ENCODE assay signal across 8 cellular contexts in genomic region chr10:78035025-78035424, GRCh38. TPM values are rescaled to one million over a fixed set of nuclear protein-coding genes. Genes with fewer than 3 reads are reported as not detected.
DNase-seq lines count a peak whose midpoint lies in the region; ATAC-seq and TF ChIP-seq lines count a peak whose summit lies in the region.

No MANE protein-coding gene starts in this region.

- H3K27me3 ChIP-seq in thoracic aorta (replicated peaks; ENCODE audit: insufficient read depth), result no peaks in the 10 kb centered on the region

- peak overlapping the region; percentile 98 for H3K27ac Mint-ChIP-seq in activated T-cell treated with anti-CD3 and anti-CD28 coated beads, Interleukin-2, amount 50 U/mL, for 24 hours
- H3K27ac Mint-ChIP-seq in activated naive CD8-positive, alpha-beta T cell treated with anti-CD3 and anti-CD28 coated beads, Interleukin-2, amount 10 ng/mL, durations not matched to agents 7 days and 5 days, result peak overlapping the region; percentile 86
- H3K27ac Mint-ChIP-seq in immature natural killer cell, result peak overlapping the region; percentile 66 to 90 (median 77)

- TF ChIP-seq CTCF in thoracic aorta (IDR thresholded peaks at IDR 0.05), result no peak

- no peaks in the 10 kb centered on the region for H3K9me3 Mint-ChIP-seq in activated T-cell treated with anti-CD3 and anti-CD28 coated beads, Interleukin-2, amount 50 U/mL, for 24 hours
- no peaks in the 10 kb centered on the region for H3K9me3 Mint-ChIP-seq in activated naive CD8-positive, alpha-beta T cell treated with anti-CD3 and anti-CD28 coated beads, Interleukin-2, amount 10 ng/mL, durations not matched to agents 7 days and 5 days
- H3K9me3 Mint-ChIP-seq in immature natural killer cell, result no peaks in the 10 kb centered on the region

- no peak for ATAC-seq in activated naive CD8-positive, alpha-beta T cell treated with anti-CD3 and anti-CD28 coated beads, Interleukin-2, amount 10 ng/mL, durations not matched to agents 7 days and 5 days (ENCODE audit: low read depth)
- ATAC-seq in thoracic aorta (ENCODE audit: insufficient number of reproducible peaks, low FRiP score, low read depth) (no peak), HG03460 (IDR thresholded peaks at IDR 0.05; ENCODE audit: unreplicated experiment) (no peak)

- DNase-seq in activated T-cell treated with anti-CD3 and anti-CD28 coated beads, Interleukin-2, amount 50 U/mL, for 24 hours, result no peak
- no peak for DNase-seq in activated T-cell treated with anti-CD3 and anti-CD28 coated beads, Interleukin-2, amount 50 U/mL, for 48 hours
- DNase-seq in activated naive CD8-positive, alpha-beta T cell treated with anti-CD3 and anti-CD28 coated beads, Interleukin-2, amount 10 ng/mL, durations not matched to agents 7 days and 5 days, result no peak
- DNase-seq in immature natural killer cell (no peak), thoracic aorta (ENCODE audit: low spot score) (no peak), NCI-H1105 (lab: John Stamatoyannopoulos, UW) (no peak), NCI-H1417 treated with DMSO at 0.1 percent for 48 hours (lab: John Stamatoyannopoulos, UW) (no peak)

- peaks cover 10 to 41% of the 10 kb centered on the region in 2 donors for H3K4me1 ChIP-seq in thoracic aorta (ENCODE audit: control insufficient read depth in 1 of 2, low read depth in 2 of 2)

- H3K36me3 Mint-ChIP-seq in activated T-cell treated with anti-CD3 and anti-CD28 coated beads, Interleukin-2, amount 50 U/mL, for 24 hours (ENCODE audit: low read depth), result peaks cover 65% of the 10 kb centered on the region
- H3K36me3 Mint-ChIP-seq in activated naive CD8-positive, alpha-beta T cell treated with anti-CD3 and anti-CD28 coated beads, Interleukin-2, amount 10 ng/mL, durations not matched to agents 7 days and 5 days, result peaks cover 45% of the 10 kb centered on the region
- peaks cover 9 to 36% (median 16%) of the 10 kb centered on the region in 3 donors for H3K36me3 Mint-ChIP-seq in immature natural killer cell

- peaks cover 50% of the 10 kb centered on the region for H3K4me1 Mint-ChIP-seq in activated T-cell treated with anti-CD3 and anti-CD28 coated beads, Interleukin-2, amount 50 U/mL, for 24 hours (ENCODE audit: low read depth)
- peaks cover 36% of the 10 kb centered on the region for H3K4me1 Mint-ChIP-seq in activated naive CD8-positive, alpha-beta T cell treated with anti-CD3 and anti-CD28 coated beads, Interleukin-2, amount 10 ng/mL, durations not matched to agents 7 days and 5 days
- peaks cover 50 to 68% of the 10 kb centered on the region in 2 donors for H3K4me1 Mint-ChIP-seq in immature natural killer cell

- H3K36me3 ChIP-seq in thoracic aorta, result peaks cover 28% of the 10 kb centered on the region

- H3K9me3 ChIP-seq in thoracic aorta, result no peaks in the 10 kb centered on the region

- peak overlapping the region in 1 of 2 donors; percentile 49 for H3K27ac ChIP-seq in thoracic aorta

- H3K27me3 Mint-ChIP-seq in activated T-cell treated with anti-CD3 and anti-CD28 coated beads, Interleukin-2, amount 50 U/mL, for 24 hours, result no peaks in the 10 kb centered on the region
- H3K27me3 Mint-ChIP-seq in activated naive CD8-positive, alpha-beta T cell treated with anti-CD3 and anti-CD28 coated beads, Interleukin-2, amount 10 ng/mL, durations not matched to agents 7 days and 5 days, result no peaks in the 10 kb centered on the region
- H3K27me3 Mint-ChIP-seq in immature natural killer cell (ENCODE audit: low read depth in 3 of 3), result peaks cover 0 to 3% (median under 1%) of the 10 kb centered on the region in 3 donors

- POLR2A ChIA-PET in activated naive CD8-positive, alpha-beta T cell treated with anti-CD3 and anti-CD28 coated beads, Interleukin-2, amount 10 ng/mL, durations not matched to agents 7 days and 5 days (lab: Charles Lee), result no interaction called here

- peak overlapping the region; percentile 78 for H3K4me3 ChIP-seq in thoracic aorta

- H3K4me3 Mint-ChIP-seq in activated T-cell treated with anti-CD3 and anti-CD28 coated beads, Interleukin-2, amount 50 U/mL, for 24 hours, result peak overlapping the region; percentile 89
- H3K4me3 Mint-ChIP-seq in activated naive CD8-positive, alpha-beta T cell treated with anti-CD3 and anti-CD28 coated beads, Interleukin-2, amount 10 ng/mL, durations not matched to agents 7 days and 5 days, result peak overlapping the region; percentile 90
- H3K4me3 Mint-ChIP-seq in immature natural killer cell, result peak overlapping the region; percentile 90 to 94 (median 93)

RNA-seq across cellular contexts. Expression of gene RPS24, which starts 1.4 kb away (rescaled TPM):
- total RNA-seq in activated naive CD8-positive, alpha-beta T cell treated with anti-CD3 and anti-CD28 coated beads, Interleukin-2, amount 10 ng/mL, durations not matched to agents 7 days and 5 days, result 1,000 to 10,000 TPM; 1,523 to 1,613 TPM
- polyA plus RNA-seq in immature natural killer cell, result 1,000 to 10,000 TPM in 1 of 3 donors, 100 to 1,000 TPM in 2; 531 to 1,299 (median 721) TPM
- 1,000 to 10,000 TPM; 1,219 to 1,252 TPM for total RNA-seq in thoracic aorta

RNA-seq across cellular contexts. Expression of gene POLR3A, which starts 5.7 kb away (rescaled TPM):
- 10 to 100 TPM; 18.7 to 20.2 TPM for total RNA-seq in activated naive CD8-positive, alpha-beta T cell treated with anti-CD3 and anti-CD28 coated beads, Interleukin-2, amount 10 ng/mL, durations not matched to agents 7 days and 5 days
- 10 to 100 TPM in 1 of 3 donors, 1 to 10 TPM in 2; 3.4 to 13.5 (median 5.8) TPM for polyA plus RNA-seq in immature natural killer cell
- total RNA-seq in thoracic aorta, result 10 to 100 TPM; 12.3 to 19.3 TPM
